In genomic region chr6:44298055-44298803, GRCh38 we compare ENCODE assay signal across 11 cellular contexts. TPM values are rescaled to one million over a fixed set of nuclear protein-coding genes. Genes with fewer than 3 reads are reported as not detected.
DNase-seq lines count a peak whose midpoint lies in the region; ATAC-seq, FAIRE-seq and TF ChIP-seq lines count a peak whose summit lies in the region.
"Had no signal": no experiment of that assay in that cellular context is flagged by ENCODE, and none has a peak within 500 bp of the region (broad histone marks: within the 10 kb centered on the region; RNA-seq: fewer than 3 reads in every experiment).

No MANE protein-coding gene starts in this region.

- H3K79me2 ChIP-seq in ACC112 (ENCODE audit: control insufficient read depth, insufficient read depth, low read length, unreplicated experiment), result no peaks in the 10 kb centered on the region

- H3K4me3 Mint-ChIP-seq in central memory CD8-positive, alpha-beta T cell, result peak overlapping the region; percentile 34

- TF ChIP-seq EP300 in tibial nerve (IDR thresholded peaks at IDR 0.05), result no peak

- peaks cover 8% of the 10 kb centered on the region for H3K4me1 Mint-ChIP-seq in central memory CD8-positive, alpha-beta T cell

- H3K27me3 Mint-ChIP-seq in central memory CD8-positive, alpha-beta T cell, result peaks cover 39% of the 10 kb centered on the region

- peaks cover 10% of the 10 kb centered on the region for H3K36me3 Mint-ChIP-seq in central memory CD8-positive, alpha-beta T cell (ENCODE audit: insufficient read depth)

- no peak for ATAC-seq in central memory CD8-positive, alpha-beta T cell (replicated peaks; ENCODE audit: extremely low read depth, poor library complexity, severe bottlenecking)
- no peak for ATAC-seq in HG02938 (IDR thresholded peaks at IDR 0.05; ENCODE audit: unreplicated experiment)
- no peak for ATAC-seq in HG03159 (IDR thresholded peaks at IDR 0.05; ENCODE audit: unreplicated experiment)

- TF ChIP-seq CTCF in tibial nerve (IDR thresholded peaks at IDR 0.05), result no peak

- no peak overlapping the region for H3K27ac Mint-ChIP-seq in central memory CD8-positive, alpha-beta T cell (ENCODE audit: low read depth)

- H3K9me3 Mint-ChIP-seq in central memory CD8-positive, alpha-beta T cell, result no peaks in the 10 kb centered on the region

- FAIRE-seq in urothelium cell line (lab: Jason Lieb, UNC), result no peak

- no peak overlapping the region for H2AFZ ChIP-seq in ACC112 (ENCODE audit: low read length, unreplicated experiment)

- no peaks in the 10 kb centered on the region for H3K36me3 ChIP-seq in ACC112 (ENCODE audit: insufficient read depth, low read length)
- H3K36me3 ChIP-seq in HUES48 (ENCODE audit: control insufficient read depth, insufficient read depth, low read length), result peaks cover 37% of the 10 kb centered on the region
- H3K36me3 ChIP-seq in mesodermal cell (ENCODE audit: control insufficient read depth, insufficient read depth, low read length), result peaks cover 39% of the 10 kb centered on the region
- peaks cover 0 to 38% (median 16%) of the 10 kb centered on the region in 3 donors for H3K36me3 ChIP-seq in tibial nerve

- H3K27me3 ChIP-seq in ACC112 (ENCODE audit: insufficient read depth, low read length) (peaks cover 46% of the 10 kb centered on the region), HUES48 (ENCODE audit: control insufficient read depth, insufficient read depth, low read length) (peaks cover 32% of the 10 kb centered on the region), tibial nerve (peaks cover 2 to 45% of the 10 kb centered on the region in 2 donors)

- peaks cover 4% of the 10 kb centered on the region for H3K4me1 ChIP-seq in ACC112 (ENCODE audit: control insufficient read depth, insufficient read depth, low read length, unreplicated experiment)
- H3K4me1 ChIP-seq in HUES48 (ENCODE audit: control insufficient read depth, insufficient read depth, low read length), result peaks cover 7% of the 10 kb centered on the region; the same call in 1 of the 2 replicates
- peaks cover 6% of the 10 kb centered on the region for H3K4me1 ChIP-seq in mesodermal cell (ENCODE audit: control insufficient read depth, insufficient read depth, low read length, poor library complexity, severe bottlenecking)
- H3K4me1 ChIP-seq in tibial nerve, result peaks cover 0 to 17% (median 11%) of the 10 kb centered on the region in 4 donors

- no peak overlapping the region; the same call in 1 of the 2 replicates for H3K9ac ChIP-seq in HUES48 (ENCODE audit: low read depth, low read length)

- no peak for TF ChIP-seq POLR2A in tibial nerve (IDR thresholded peaks at IDR 0.05)

- peak overlapping the region; percentile 67; the same call in 1 of the 2 replicates for H3K4me3 ChIP-seq in ACC112 (ENCODE audit: low read depth, low read length)
- peak overlapping the region; percentile 78 for H3K4me3 ChIP-seq in HUES48 (ENCODE audit: low read depth, low read length)
- peak overlapping the region; percentile 44 for H3K4me3 ChIP-seq in mesodermal cell (ENCODE audit: extremely low read depth, insufficient read depth, low read length, poor library complexity, severe bottlenecking)
- no peak overlapping the region for H3K4me3 ChIP-seq in tibial nerve

- H3K9me3 ChIP-seq in HUES48 (ENCODE audit: control insufficient read depth, insufficient read depth, low read length), result no peaks in the 10 kb centered on the region
- no peaks in the 10 kb centered on the region for H3K9me3 ChIP-seq in mesodermal cell (ENCODE audit: control insufficient read depth, low read length)
- no peaks in the 10 kb centered on the region for H3K9me3 ChIP-seq in tibial nerve

- 54 to 64% methylated on average over 13 to 16 of the region's 20 CpGs for WGBS in mesodermal cell (ENCODE audit: insufficient coverage in 2 of 2), 2 experiments
- 38 to 46% methylated on average over 19 to 20 of the region's 20 CpGs for WGBS in tibial nerve, 2 donors

- no peak for DNase-seq in central memory CD8-positive, alpha-beta T cell (ENCODE audit: low spot score in 2 of 2)
- DNase-seq in urothelium cell line (ENCODE audit: low spot score), result no peak
- no peak for DNase-seq in tibial nerve (ENCODE audit: low spot score in 2 of 2)
- DNase-seq: SHP77 treated with DMSO at 0.1 percent for 48 hours had no signal

- H3K27ac ChIP-seq in ACC112 (ENCODE audit: low read depth, low read length) (no peak overlapping the region), HUES48 (ENCODE audit: low read depth, low read length) (no peak overlapping the region), mesodermal cell (ENCODE audit: low read depth, low read length, severe bottlenecking) (no peak overlapping the region), tibial nerve (no peak overlapping the region)

RNA-seq across cellular contexts. Expression of gene AARS2, which starts 14.9 kb away (rescaled TPM):
- polyA plus RNA-seq in mesodermal cell (2013, experiment 1 of 2), result 13.7 TPM
- 12.3 TPM for polyA plus RNA-seq in mesodermal cell (2013, experiment 2 of 2)
- total RNA-seq in tibial nerve, result 10 to 100 TPM; 14.2 to 23.1 (median 17.7) TPM

RNA-seq across cellular contexts. Expression of gene TMEM151B, which starts 28.0 kb away (rescaled TPM):
- polyA plus RNA-seq in mesodermal cell (2013, experiment 1 of 2), result 1.5 TPM
- polyA plus RNA-seq in mesodermal cell (2013, experiment 2 of 2), result 0.46 TPM
- total RNA-seq in tibial nerve, result under 1 TPM in 1 of 4 donors, not detected in 3; 0.42 TPM
- total RNA-seq: HT1080 had no signal

RNA-seq across cellular contexts. Expression of gene NFKBIE, which starts 32.9 kb away (rescaled TPM):
- polyA plus RNA-seq in mesodermal cell (2013, experiment 1 of 2), result 11.1 TPM
- 8.6 TPM for polyA plus RNA-seq in mesodermal cell (2013, experiment 2 of 2)
- total RNA-seq in tibial nerve, result 10 to 100 TPM; 12.7 to 20.7 (median 16.0) TPM

RNA-seq across cellular contexts. Expression of gene SLC35B2, which starts 40.9 kb away (rescaled TPM):
- polyA plus RNA-seq in mesodermal cell (2013, experiment 1 of 2), result 58.8 TPM
- polyA plus RNA-seq in mesodermal cell (2013, experiment 2 of 2), result 45.4 TPM
- total RNA-seq in tibial nerve, result 10 to 100 TPM; 28.0 to 34.1 (median 33.1) TPM

RNA-seq across cellular contexts. Expression of gene SPATS1, which starts 44.2 kb away (rescaled TPM):
- not detected for polyA plus RNA-seq in mesodermal cell (2013, experiment 1 of 2)
- not detected for polyA plus RNA-seq in mesodermal cell (2013, experiment 2 of 2)
- not detected for total RNA-seq in tibial nerve
- total RNA-seq: HT1080, left cardiac atrium had no signal

Comparison
In these comparisons a context has a peak if more than half of its experiments do, and no peak if none do; other contexts are left out.
1. H3K4me3 ChIP-seq: peak in ACC112 (single experiment), HUES48 (single experiment) and mesodermal cell (single experiment); none in tibial nerve (0 of 4).